Comparison of ENCODE assay signal across 8 cellular contexts in genomic region chr1:59298178-59298583, GRCh38. TPM values are rescaled to one million over a fixed set of nuclear protein-coding genes. Genes with fewer than 3 reads are reported as not detected.
DNase-seq lines count a peak whose midpoint lies in the region; ATAC-seq and TF ChIP-seq lines count a peak whose summit lies in the region.

No MANE protein-coding gene starts in this region.

- DNase-seq in activated naive CD4-positive, alpha-beta T cell treated with anti-CD3 and anti-CD28 coated beads, Interleukin-2, amount 50 U/mL, for 72 hours (ENCODE audit: low spot score in 2 of 2): no peak
- no peak for DNase-seq in natural killer cell treated with Interleukin-12 subunit alpha and Interleukin-12 subunit beta and Interleukin-15 and Interleukin-18, amount 100 ng/mL, for 72 hours (ENCODE audit: low spot score)
- DNase-seq in GM10248 (ENCODE audit: extremely low spot score) (no peak), NCI-H2107 treated with DMSO at 0.1 percent for 48 hours (lab: John Stamatoyannopoulos, UW; ENCODE audit: unreplicated experiment) (no peak), NCI-H2107 (lab: John Stamatoyannopoulos, UW) (no peak)

- H3K9ac ChIP-seq in duodenal mucosa (ENCODE audit: low read depth in 1 of 2, low read length in 2 of 2): peak overlapping the region in 1 of 2 donors; percentile 90

- no peaks in the 10 kb centered on the region for H3K36me3 ChIP-seq in duodenal mucosa (ENCODE audit: control insufficient read depth in 1 of 2, insufficient read depth in 2 of 2, low read length in 2 of 2)

- ATAC-seq in activated naive CD4-positive, alpha-beta T cell treated with anti-CD3 and anti-CD28 coated beads, Interleukin-2, amount 50 U/mL, for 72 hours: no peak
- ATAC-seq in natural killer cell treated with Interleukin-12 subunit alpha and Interleukin-12 subunit beta and Interleukin-15 and Interleukin-18, amount 100 ng/mL, for 72 hours: no peak
- ATAC-seq in HG03175 (IDR thresholded peaks at IDR 0.05; ENCODE audit: unreplicated experiment): no peak

- TF ChIP-seq CTCF in GM10248 (IDR thresholded peaks at IDR 0.05; ENCODE audit: control extremely low read depth, extremely low read depth, low read depth, missing control alignments): no peak

- H3K4me3 Mint-ChIP-seq in activated naive CD4-positive, alpha-beta T cell treated with anti-CD3 and anti-CD28 coated beads, Interleukin-2, amount 50 U/mL, for 24 hours: peak overlapping the region; percentile 71
- H3K4me3 Mint-ChIP-seq in natural killer cell treated with Interleukin-12 subunit alpha and Interleukin-12 subunit beta and Interleukin-15 and Interleukin-18, amount 100 ng/mL, for 72 hours: peak overlapping the region; percentile 93

- peak overlapping the region; percentile 22 for H3K27ac ChIP-seq in duodenal mucosa (ENCODE audit: low read depth, low read length)

- no peaks in the 10 kb centered on the region for H3K9me3 Mint-ChIP-seq in activated naive CD4-positive, alpha-beta T cell treated with anti-CD3 and anti-CD28 coated beads, Interleukin-2, amount 50 U/mL, for 24 hours
- peaks cover 3 to 10% of the 10 kb centered on the region in 2 donors for H3K9me3 Mint-ChIP-seq in activated naive CD4-positive, alpha-beta T cell treated with anti-CD3 and anti-CD28 coated beads, Interleukin-2, amount 50 U/mL, for 72 hours
- no peaks in the 10 kb centered on the region for H3K9me3 Mint-ChIP-seq in natural killer cell treated with Interleukin-12 subunit alpha and Interleukin-12 subunit beta and Interleukin-15 and Interleukin-18, amount 100 ng/mL, for 72 hours

- CTCF ChIA-PET in GM10248 (lab: Yijun Ruan, JAX): interaction anchor here (1.3 to 1.5 kb wide), 2 partner anchors 12 to 200 kb away, joined by 3 read pairs; no protein-coding TSS in a partner anchor

- peaks cover 0 to 4% of the 10 kb centered on the region in 2 donors for H3K9me3 ChIP-seq in duodenal mucosa (ENCODE audit: control insufficient read depth in 1 of 2, low read length in 2 of 2)

- peaks cover 10% of the 10 kb centered on the region for H3K36me3 Mint-ChIP-seq in activated naive CD4-positive, alpha-beta T cell treated with anti-CD3 and anti-CD28 coated beads, Interleukin-2, amount 50 U/mL, for 24 hours
- H3K36me3 Mint-ChIP-seq in activated naive CD4-positive, alpha-beta T cell treated with anti-CD3 and anti-CD28 coated beads, Interleukin-2, amount 50 U/mL, for 72 hours: peaks cover 6 to 27% of the 10 kb centered on the region in 2 donors
- H3K36me3 Mint-ChIP-seq in natural killer cell treated with Interleukin-12 subunit alpha and Interleukin-12 subunit beta and Interleukin-15 and Interleukin-18, amount 100 ng/mL, for 72 hours: peaks cover 6% of the 10 kb centered on the region

- peaks cover 11% of the 10 kb centered on the region for H3K4me1 Mint-ChIP-seq in activated naive CD4-positive, alpha-beta T cell treated with anti-CD3 and anti-CD28 coated beads, Interleukin-2, amount 50 U/mL, for 24 hours
- peaks cover 28 to 45% of the 10 kb centered on the region in 2 donors for H3K4me1 Mint-ChIP-seq in natural killer cell treated with Interleukin-12 subunit alpha and Interleukin-12 subunit beta and Interleukin-15 and Interleukin-18, amount 100 ng/mL, for 72 hours (ENCODE audit: low read depth in 2 of 2)

- H3K4me1 ChIP-seq in duodenal mucosa (ENCODE audit: control insufficient read depth in 1 of 2, insufficient read depth in 2 of 2, low read length in 2 of 2): peaks cover 14 to 18% of the 10 kb centered on the region in 2 donors

- no peaks in the 10 kb centered on the region for H3K27me3 Mint-ChIP-seq in activated naive CD4-positive, alpha-beta T cell treated with anti-CD3 and anti-CD28 coated beads, Interleukin-2, amount 50 U/mL, for 24 hours
- H3K27me3 Mint-ChIP-seq in natural killer cell treated with Interleukin-12 subunit alpha and Interleukin-12 subunit beta and Interleukin-15 and Interleukin-18, amount 100 ng/mL, for 72 hours: no peaks in the 10 kb centered on the region

- H3K27ac Mint-ChIP-seq in activated naive CD4-positive, alpha-beta T cell treated with anti-CD3 and anti-CD28 coated beads, Interleukin-2, amount 50 U/mL, for 24 hours: peak overlapping the region; percentile 26
- peak overlapping the region in 1 of 2 donors; percentile 88 for H3K27ac Mint-ChIP-seq in activated naive CD4-positive, alpha-beta T cell treated with anti-CD3 and anti-CD28 coated beads, Interleukin-2, amount 50 U/mL, for 72 hours
- peak overlapping the region; percentile 91 to 97 for H3K27ac Mint-ChIP-seq in natural killer cell treated with Interleukin-12 subunit alpha and Interleukin-12 subunit beta and Interleukin-15 and Interleukin-18, amount 100 ng/mL, for 72 hours

- no peak overlapping the region for H3K4me3 ChIP-seq in duodenal mucosa (ENCODE audit: low read depth in 1 of 2, low read length in 2 of 2)

- POLR2A ChIA-PET in GM10248 (lab: Yijun Ruan, JAX): no interaction called here

- H3K27me3 ChIP-seq in duodenal mucosa (ENCODE audit: control insufficient read depth in 1 of 2, insufficient read depth in 2 of 2, low read length in 2 of 2): no peaks in the 10 kb centered on the region

RNA-seq across cellular contexts. Expression of gene FGGY, which starts 1.3 kb away (rescaled TPM):
- 10 to 100 TPM; 15.0 to 17.0 TPM for total RNA-seq in activated naive CD4-positive, alpha-beta T cell treated with anti-CD3 and anti-CD28 coated beads, Interleukin-2, amount 50 U/mL, for 72 hours
- 10 to 100 TPM; 10.9 to 11.9 TPM for total RNA-seq in natural killer cell treated with Interleukin-12 subunit alpha and Interleukin-12 subunit beta and Interleukin-15 and Interleukin-18, amount 100 ng/mL, for 72 hours
